9 cellular contexts compared by ENCODE assay signal in the genomic region with DNA sequence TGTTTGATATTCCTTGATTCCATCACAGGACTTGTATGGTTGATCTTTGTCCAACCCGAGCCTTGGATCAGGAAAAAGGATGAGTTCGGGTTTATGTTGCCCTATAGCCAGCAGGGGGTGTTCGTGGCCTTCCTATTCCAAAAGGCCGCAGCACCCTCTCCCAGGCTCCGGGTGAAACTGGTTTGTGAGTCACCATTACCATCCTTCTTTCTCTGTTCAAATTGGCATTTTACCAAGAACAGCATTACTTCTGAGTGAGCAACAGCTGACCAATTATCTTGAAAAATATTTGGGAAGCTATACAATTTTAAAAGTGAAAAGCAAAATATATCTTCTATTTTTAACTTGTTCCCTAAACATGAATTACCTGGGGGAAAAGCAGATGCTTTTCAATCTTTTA. TPM values are rescaled to one million over a fixed set of nuclear protein-coding genes. Genes with fewer than 3 reads are reported as not detected.
DNase-seq lines count a peak whose midpoint lies in the region; ATAC-seq and TF ChIP-seq lines count a peak whose summit lies in the region.
"Had no signal": no experiment of that assay in that cellular context is flagged by ENCODE, and none has a peak within 500 bp of the region (broad histone marks: within the 10 kb centered on the region; RNA-seq: fewer than 3 reads in every experiment).

No MANE protein-coding gene starts in this region.

- peak; percentile 85 for ATAC-seq in T-helper 17 cell
- ATAC-seq in left ventricle myocardium superior, result peak; percentile 90
- ATAC-seq in GM18517 (IDR thresholded peaks at IDR 0.05; ENCODE audit: unreplicated experiment), result no peak
- no peak for ATAC-seq in GM21447 (IDR thresholded peaks at IDR 0.05; ENCODE audit: unreplicated experiment)

- no peaks in the 10 kb centered on the region for H3K36me3 ChIP-seq in GM06990 (ENCODE audit: control insufficient read depth, insufficient read depth, low read length)

- DNase-seq in GM06990 (ENCODE audit: extremely low read depth, insufficient read length) (no peak), NCI-H146 (lab: John Stamatoyannopoulos, UW) (peak; percentile 84), T-helper 17 cell (peak; percentile 26 to 49 (median 41)), anterior cingulate cortex (lab: John Stamatoyannopoulos, UW) (peak in 55 of 58 donors; percentile 8 to 85 (median 47)), left ventricle myocardium superior (peak; percentile 70), retinal pigment epithelial cell (ENCODE audit: low read depth) (peak; percentile 86)

- no peak overlapping the region for H3K4me3 Mint-ChIP-seq in T-helper 17 cell

- H3K27me3 Mint-ChIP-seq in T-helper 17 cell, result peaks cover 53% of the 10 kb centered on the region

- no peaks in the 10 kb centered on the region for H3K36me3 Mint-ChIP-seq in T-helper 17 cell (ENCODE audit: low read depth)

- H3K4me1 Mint-ChIP-seq in T-helper 17 cell, result no peaks in the 10 kb centered on the region

- H3K4me3 ChIP-seq in GM06990 (replicated peaks; ENCODE audit: low read depth, low read length) (no peak overlapping the region), retinal pigment epithelial cell (ENCODE audit: low read length) (no peak overlapping the region)

- H3K27ac Mint-ChIP-seq in T-helper 17 cell, result no peak overlapping the region

- intact Hi-C loops in left ventricle myocardium superior (cut with micrococcal nuclease), result loop anchor here (10.0 kb wide), 1 partner anchor 745 kb away; no protein-coding TSS in a partner anchor

- H3K9me3 ChIP-seq in T-helper 17 cell (ENCODE audit: control insufficient read depth, low read length, poor library complexity, severe bottlenecking), result no peaks in the 10 kb centered on the region

- no peaks in the 10 kb centered on the region; the same call in none of the 2 replicates for H3K27me3 ChIP-seq in GM06990 (replicated peaks; ENCODE audit: control insufficient read depth, insufficient read depth, low read length)

- TF ChIP-seq CTCF in GM06990 (IDR thresholded peaks at IDR 0.05; ENCODE audit: insufficient read depth, low read length, poor library complexity, severe bottlenecking), result peak; percentile 73
- TF ChIP-seq CTCF in retinal pigment epithelial cell (conservative IDR thresholded peaks at IDR 0.05; ENCODE audit: low read depth, low read length), result peak; percentile 80

RNA-seq across cellular contexts. Expression of gene KRT20, which starts 24.3 kb away (rescaled TPM):
- not detected for total RNA-seq in T-helper 17 cell
- total RNA-seq in left ventricle myocardium superior, result not detected
- total RNA-seq: mononuclear cell had no signal

RNA-seq across cellular contexts. Expression of gene KRT23, which starts 28.1 kb away (rescaled TPM):
- total RNA-seq in T-helper 17 cell, result not detected
- total RNA-seq in left ventricle myocardium superior, result not detected

RNA-seq across cellular contexts. Expression of gene KRT12, which starts 42.3 kb away (rescaled TPM):
- not detected for total RNA-seq in T-helper 17 cell
- total RNA-seq in left ventricle myocardium superior, result not detected
- total RNA-seq: mononuclear cell had no signal

RNA-seq across cellular contexts. Expression of gene KRT39, which starts 57.4 kb away (rescaled TPM):
- total RNA-seq in T-helper 17 cell (not detected), left ventricle myocardium superior (not detected)
- total RNA-seq: mononuclear cell had no signal

Comparison
In these comparisons a context has a peak if more than half of its experiments do, and no peak if none do; other contexts are left out.
1. ATAC-seq: peak in T-helper 17 cell (single experiment) and left ventricle myocardium superior (single experiment); none in GM18517 (single experiment) and GM21447 (single experiment).